In the genomic region with DNA sequence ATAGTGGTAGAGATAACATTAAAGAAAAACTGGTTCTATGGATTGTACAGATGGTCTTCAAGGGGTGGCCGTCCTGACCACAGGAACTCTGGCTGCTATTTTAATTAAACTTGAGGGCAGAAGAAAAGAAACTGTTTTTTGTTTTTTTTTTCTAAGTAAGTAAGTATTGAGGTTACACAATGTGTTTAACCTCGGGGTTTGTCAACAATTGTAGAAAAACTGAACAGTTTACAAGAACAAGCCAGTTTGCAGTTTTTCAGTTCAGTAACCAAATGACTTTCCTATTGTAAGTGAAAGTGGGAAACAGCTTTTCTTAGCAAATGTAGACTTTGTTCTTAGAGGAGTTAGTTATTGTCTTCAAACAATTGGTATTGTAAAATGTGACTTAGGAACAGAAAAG, we compare ENCODE assay signal across 13 cellular contexts.
A peak's percentile ranks its signal among the peaks of the same experiment; 100 is the strongest.
DNase-seq lines count a peak whose midpoint lies in the region; ATAC-seq, FAIRE-seq and TF ChIP-seq lines count a peak whose summit lies in the region.
"Had no signal": no experiment of that assay in that cellular context is flagged by ENCODE, and none has a peak within 500 bp of the region (broad histone marks: within the 10 kb centered on the region; RNA-seq: fewer than 3 reads in every experiment).

No MANE protein-coding gene starts in this region.

- H3K9me3 ChIP-seq in cardiac muscle cell (ENCODE audit: low read depth): no peaks in the 10 kb centered on the region
- H3K9me3 ChIP-seq in astrocyte (ENCODE audit: insufficient read depth, low read depth, low read length): no peaks in the 10 kb centered on the region

- H3K4me1 Mint-ChIP-seq in astrocyte (ENCODE audit: low read depth, unreplicated experiment): peaks cover 27% of the 10 kb centered on the region

- H3K9ac ChIP-seq in astrocyte (ENCODE audit: low read length): no peak overlapping the region

- H4K20me1 ChIP-seq in astrocyte (ENCODE audit: insufficient read depth, low read length): no peaks in the 10 kb centered on the region

- no peaks in the 10 kb centered on the region for H3K36me3 Mint-ChIP-seq in astrocyte (ENCODE audit: low read depth, unreplicated experiment)
- H3K36me3 Mint-ChIP-seq: naive B cell had no signal

- no peaks in the 10 kb centered on the region for H3K9me3 Mint-ChIP-seq in astrocyte (ENCODE audit: unreplicated experiment)
- H3K9me3 Mint-ChIP-seq: central memory CD8-positive, alpha-beta T cell; naive B cell had no signal

- no peaks in the 10 kb centered on the region for H3K36me3 ChIP-seq in cardiac muscle cell
- no peaks in the 10 kb centered on the region for H3K36me3 ChIP-seq in astrocyte (ENCODE audit: insufficient read depth, low read length)
- no peaks in the 10 kb centered on the region for H3K36me3 ChIP-seq in urinary bladder (ENCODE audit: insufficient read depth)

- H3K27me3 Mint-ChIP-seq in astrocyte (ENCODE audit: low read depth, unreplicated experiment): no peaks in the 10 kb centered on the region
- H3K27me3 Mint-ChIP-seq: central memory CD8-positive, alpha-beta T cell; naive B cell had no signal

- no peaks in the 10 kb centered on the region for H3K79me2 ChIP-seq in astrocyte (ENCODE audit: insufficient read depth, low read length)

- peak; percentile 23 for FAIRE-seq in astrocyte (lab: Jason Lieb, UNC)

- intact Hi-C loops in Right ventricle myocardium superior (cut with DNase I): no loop called here

- peaks cover 38% of the 10 kb centered on the region for H3K4me1 ChIP-seq in cardiac muscle cell (ENCODE audit: low read depth)
- peaks cover 3% of the 10 kb centered on the region for H3K4me1 ChIP-seq in astrocyte (ENCODE audit: insufficient read depth, low read length)
- H3K4me1 ChIP-seq in urinary bladder (ENCODE audit: insufficient read depth): no peaks in the 10 kb centered on the region

- DNase-seq in cardiac muscle cell (ENCODE audit: low read depth in 1 of 2, low spot score in 1 of 2): peak in 1 of 2 donors; percentile 60
- no peak for DNase-seq in Right ventricle myocardium superior
- peak; percentile 70 for DNase-seq in astrocyte (ENCODE audit: low read depth)
- no peak for DNase-seq in G401 (ENCODE audit: low spot score)
- no peak for DNase-seq in NCI-H345 (lab: John Stamatoyannopoulos, UW)
- no peak for DNase-seq in activated CD4-positive, alpha-beta T cell treated with anti-CD3 and anti-CD28 coated beads, Interleukin-2, amount 50 U/mL, for 48 hours
- DNase-seq: activated CD8-positive, alpha-beta memory T cell treated with anti-CD3 and anti-CD28 coated beads, Interleukin-2, amount 10 ng/mL, durations not matched to agents 7 days and 5 days; naive B cell; NCI-H526; stimulated activated CD4-positive, alpha-beta T cell treated with anti-CD3 and anti-CD28 coated beads, Interleukin-4, amount 100 ng/mL, for 1 hour had no signal

- in situ Hi-C loops in G401 (cut with HindIII; ENCODE audit: low sequenced_read_pairs): no loop called here

- no peak overlapping the region for H3K4me2 ChIP-seq in astrocyte (ENCODE audit: low read length)

- 36% methylated on average over 2 of the region's 2 CpGs for WGBS in urinary bladder

- no peaks in the 10 kb centered on the region for H3K27me3 ChIP-seq in cardiac muscle cell
- H3K27me3 ChIP-seq in astrocyte (ENCODE audit: insufficient read depth, low read length): no peaks in the 10 kb centered on the region

- H3K27ac ChIP-seq in cardiac muscle cell (peak overlapping the region; percentile 65), astrocyte (ENCODE audit: low read depth, low read length) (no peak overlapping the region), urinary bladder (ENCODE audit: low read depth) (peak overlapping the region; percentile 38)

- ATAC-seq in Right ventricle myocardium superior (ENCODE audit: poor library complexity) (no peak), HG02763 (IDR thresholded peaks at IDR 0.05; ENCODE audit: unreplicated experiment) (peak; percentile 46)
- ATAC-seq: activated CD8-positive, alpha-beta memory T cell treated with anti-CD3 and anti-CD28 coated beads, Interleukin-2, amount 10 ng/mL, durations not matched to agents 7 days and 5 days had no signal

- H3K27ac Mint-ChIP-seq in astrocyte (ENCODE audit: unreplicated experiment): no peak overlapping the region
- H3K27ac Mint-ChIP-seq: activated CD8-positive, alpha-beta memory T cell treated with anti-CD3 and anti-CD28 coated beads, Interleukin-2, amount 10 ng/mL, durations not matched to agents 7 days and 5 days had no signal

- H3K4me3 Mint-ChIP-seq in astrocyte (ENCODE audit: unreplicated experiment): no peak overlapping the region
- H3K4me3 Mint-ChIP-seq: activated CD8-positive, alpha-beta memory T cell treated with anti-CD3 and anti-CD28 coated beads, Interleukin-2, amount 10 ng/mL, durations not matched to agents 7 days and 5 days; central memory CD8-positive, alpha-beta T cell; naive B cell had no signal

- TF ChIP-seq CTCF in cardiac muscle cell (IDR thresholded peaks at IDR 0.05; ENCODE audit: low read depth, low read length): no peak
- no peak for TF ChIP-seq CTCF in astrocyte (IDR thresholded peaks at IDR 0.05; ENCODE audit: insufficient read depth, low read depth, low read length)

- H2AFZ ChIP-seq in astrocyte (ENCODE audit: low read depth, low read length): no peak overlapping the region

- H3K4me3 ChIP-seq in cardiac muscle cell (no peak overlapping the region), astrocyte (ENCODE audit: insufficient read depth, low read depth, low read length) (no peak overlapping the region), urinary bladder (ENCODE audit: low read depth, low read length) (no peak overlapping the region)
